In the genomic region with DNA sequence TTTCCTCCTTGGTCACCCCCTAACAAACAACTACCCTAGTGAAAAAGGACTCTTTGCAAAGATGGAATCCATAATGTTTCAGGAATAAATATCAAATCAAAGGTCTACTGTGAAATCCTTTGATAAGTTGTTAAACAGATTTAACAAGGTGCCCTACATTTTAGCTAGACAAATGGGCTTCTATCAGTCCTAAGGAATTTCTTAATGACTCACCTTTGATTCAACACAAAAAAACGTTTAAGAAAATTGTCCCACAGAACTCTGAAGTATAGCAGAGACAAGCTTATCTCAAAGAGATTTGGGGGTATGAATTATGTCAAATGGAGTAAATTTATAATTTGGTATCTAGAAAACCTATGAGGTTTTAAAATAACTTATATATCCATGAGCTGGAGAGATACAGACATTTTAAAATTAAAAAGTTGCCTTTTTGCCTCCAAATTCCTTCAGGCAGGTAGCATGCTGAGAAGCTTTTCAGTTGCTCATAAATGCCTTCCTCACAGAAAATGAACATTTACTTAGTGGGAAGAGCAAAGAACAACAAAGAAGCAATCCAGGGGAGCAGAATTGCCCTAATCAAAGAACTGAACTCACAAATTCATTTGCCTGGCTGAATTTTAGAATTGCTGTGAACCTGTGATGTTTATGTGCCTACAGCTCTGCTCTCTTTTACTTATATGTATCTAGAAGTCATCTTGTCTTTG, we compare ENCODE assay signal across 24 cellular contexts.
A peak's percentile ranks its signal among the peaks of the same experiment; 100 is the strongest.
DNase-seq lines count a peak whose midpoint lies in the region; ATAC-seq, FAIRE-seq and TF ChIP-seq lines count a peak whose summit lies in the region.
"Had no signal": no experiment of that assay in that cellular context is flagged by ENCODE, and none has a peak within 500 bp of the region (broad histone marks: within the 10 kb centered on the region; RNA-seq: fewer than 3 reads in every experiment).

No MANE protein-coding gene starts in this region.

- H3K4me3 ChIP-seq in PC-9 (no peak overlapping the region), H1 (ENCODE audit: extremely low read depth in 1 of 4, insufficient read depth in 2 of 4, low read depth in 3 of 4, low read length in 4 of 4) (peak overlapping the region in 1 of 4 experiments; percentile 5; a peak in 1 of 8 replicates), neuronal stem cell (ENCODE audit: low read length in 2 of 2) (no peak overlapping the region)
- H3K4me3 ChIP-seq: BLaER1 treated with 17β-estradiol and CSF1 and Interleukin-3, amounts not matched to agents 10 nM and 100 nM; upper lobe of left lung had no signal

- H4K91ac ChIP-seq in H9 (ENCODE audit: insufficient read length, low read depth, low read length) (no peak overlapping the region), H1 (replicated peaks; ENCODE audit: insufficient read length, low read length) (peak overlapping the region; percentile 55), neuronal stem cell (ENCODE audit: low read depth, low read length, poor library complexity) (no peak overlapping the region)

- H4K8ac ChIP-seq in H9 (replicated peaks; ENCODE audit: insufficient read length, low read depth, low read length) = no peak overlapping the region
- no peak overlapping the region for H4K8ac ChIP-seq in H1 (ENCODE audit: extremely low read depth, insufficient read depth, low read length)
- no peak overlapping the region for H4K8ac ChIP-seq in neuronal stem cell (ENCODE audit: low read depth, low read length)

- intact Hi-C loops in PC-9 (cut with micrococcal nuclease; ENCODE audit: unreplicated experiment) = no loop called here

- no TSS peak for BruUV-seq in PC-9 (replicated peaks; lab: Mats Ljungman, UMichigan)

- no peaks in the 10 kb centered on the region for H3K9me3 ChIP-seq in H9 (ENCODE audit: control insufficient read depth, low read depth, low read length)
- no peaks in the 10 kb centered on the region for H3K9me3 ChIP-seq in PC-9 (ENCODE audit: insufficient read depth, low read depth)
- no peaks in the 10 kb centered on the region for H3K9me3 ChIP-seq in H1 (ENCODE audit: insufficient read depth in 2 of 2, low read depth in 1 of 2, low read length in 1 of 2)
- peaks cover 0 to 3% of the 10 kb centered on the region in 2 donors for H3K9me3 ChIP-seq in neuronal stem cell (replicated peaks in 1 of 2; ENCODE audit: control insufficient read depth in 2 of 2, insufficient read depth in 1 of 2, low read depth in 1 of 2, low read length in 2 of 2)
- H3K9me3 ChIP-seq: BLaER1 treated with 17β-estradiol and CSF1 and Interleukin-3, amounts not matched to agents 10 nM and 100 nM; Caco-2; upper lobe of left lung had no signal

- no peak overlapping the region for H3K4me3 Mint-ChIP-seq in H9
- no peak overlapping the region for H3K4me3 Mint-ChIP-seq in type B pancreatic cell
- H3K4me3 Mint-ChIP-seq: IgD-negative memory B cell, memory B cell had no signal

- TF ChIP-seq EP300 in H1 (IDR thresholded peaks at IDR 0.05; ENCODE audit: borderline replicate concordance in 1 of 2, low read depth in 2 of 2, low read length in 2 of 2) = no peak

- H3K36me3 Mint-ChIP-seq in H9 (ENCODE audit: insufficient read depth in 1 of 3, low read depth in 3 of 3) (peaks cover 0 to 3% (median 0%) of the 10 kb centered on the region in 3 experiments; a peak in 2 of 7 replicates), type B pancreatic cell (peaks cover 4% of the 10 kb centered on the region)
- H3K36me3 Mint-ChIP-seq: memory B cell had no signal

- H3K23me2 ChIP-seq in H9 (ENCODE audit: insufficient read length, low read depth, low read length, poor library complexity, severe bottlenecking) = no peaks in the 10 kb centered on the region
- no peaks in the 10 kb centered on the region for H3K23me2 ChIP-seq in H1 (ENCODE audit: low read depth, low read length)

- H3K79me1 ChIP-seq in H9 (ENCODE audit: insufficient read depth, low read depth, low read length, poor library complexity, severe bottlenecking) = no peaks in the 10 kb centered on the region
- no peaks in the 10 kb centered on the region for H3K79me1 ChIP-seq in H1 (ENCODE audit: low read depth, low read length)
- no peaks in the 10 kb centered on the region for H3K79me1 ChIP-seq in neuronal stem cell (ENCODE audit: low read depth, low read length)

- H3K27me3 Mint-ChIP-seq in H9 (ENCODE audit: low read depth) (no peaks in the 10 kb centered on the region), type B pancreatic cell (no peaks in the 10 kb centered on the region)
- H3K27me3 Mint-ChIP-seq: IgD-negative memory B cell, memory B cell had no signal

- H3K79me2 ChIP-seq in H9 (ENCODE audit: insufficient read depth, low read length) (no peaks in the 10 kb centered on the region), PC-9 (ENCODE audit: low read depth) (no peaks in the 10 kb centered on the region), H1 (ENCODE audit: control insufficient read depth in 1 of 2, insufficient read depth in 2 of 2, low read length in 2 of 2) (no peaks in the 10 kb centered on the region)

- H3K56ac ChIP-seq in H9 (ENCODE audit: insufficient read length, low read depth, low read length) (no peak overlapping the region), H1 (replicated peaks; ENCODE audit: insufficient read length, low read depth, low read length) (no peak overlapping the region)

- H2BK15ac ChIP-seq in H9 (ENCODE audit: low read depth, low read length) = no peak overlapping the region
- no peak overlapping the region for H2BK15ac ChIP-seq in H1 (ENCODE audit: low read length)
- H2BK15ac ChIP-seq in neuronal stem cell (ENCODE audit: low read length) = no peak overlapping the region

- ATAC-seq in GM21360 (IDR thresholded peaks at IDR 0.05; ENCODE audit: unreplicated experiment) = no peak
- ATAC-seq: Panc1 had no signal

- no peak overlapping the region for H2BK20ac ChIP-seq in H9 (ENCODE audit: low read depth, low read length, poor library complexity, severe bottlenecking)
- H2BK20ac ChIP-seq in H1 (ENCODE audit: low read length) = peak overlapping the region; percentile 11; the same call in 1 of the 2 replicates

- H3K4me1 ChIP-seq in H9 (ENCODE audit: insufficient read depth, low read length) = peaks cover 5% of the 10 kb centered on the region; the same call in 1 of the 2 replicates
- H3K4me1 ChIP-seq in PC-9 (replicated peaks; ENCODE audit: insufficient read depth) = no peaks in the 10 kb centered on the region; the same call in 1 of the 2 replicates
- H3K4me1 ChIP-seq in H1 (replicated peaks in 1 of 4; ENCODE audit: control insufficient read depth in 3 of 4, insufficient read depth in 4 of 4, low read length in 3 of 4) = peaks cover 0 to 7% (median 3%) of the 10 kb centered on the region in 4 experiments; a peak in 3 of 7 replicates
- peaks cover 3 to 31% of the 10 kb centered on the region in 2 donors for H3K4me1 ChIP-seq in neuronal stem cell (ENCODE audit: control insufficient read depth in 2 of 2, insufficient read depth in 1 of 2, low read depth in 1 of 2, low read length in 2 of 2)
- H3K4me1 ChIP-seq: Caco-2, upper lobe of left lung had no signal

- CTCF ChIA-PET in PC-9 (lab: Charles Lee) (no interaction called here), H1 (lab: Charles Lee; ENCODE audit: partially characterized antibody) (interaction anchor here (0.6 to 0.7 kb wide), 2 partner anchors 184 to 193 kb away, joined by 3 to 4 read pairs; no protein-coding TSS in a partner anchor)

- no peak overlapping the region for H3K23ac ChIP-seq in H9 (ENCODE audit: insufficient read length, low read depth, low read length)
- H3K23ac ChIP-seq in H1 (ENCODE audit: insufficient read length) = no peak overlapping the region
- no peak overlapping the region for H3K23ac ChIP-seq in neuronal stem cell (ENCODE audit: low read depth, low read length, poor library complexity)

- H4K20me1 ChIP-seq in H9 (ENCODE audit: control insufficient read depth, insufficient read depth, insufficient read length) (no peaks in the 10 kb centered on the region), PC-9 (ENCODE audit: insufficient read depth) (no peaks in the 10 kb centered on the region), H1 (replicated peaks in 1 of 2; ENCODE audit: control insufficient read depth in 1 of 2, insufficient read depth in 2 of 2, low read length in 2 of 2) (no peaks in the 10 kb centered on the region)
- H4K20me1 ChIP-seq: BLaER1 treated with 17β-estradiol and CSF1 and Interleukin-3, amounts not matched to agents 10 nM and 100 nM had no signal

- H2AK5ac ChIP-seq in H9 (ENCODE audit: insufficient read length, low read length) = no peak overlapping the region
- no peak overlapping the region for H2AK5ac ChIP-seq in H1 (ENCODE audit: low read depth, low read length)
- no peak overlapping the region for H2AK5ac ChIP-seq in neuronal stem cell (ENCODE audit: low read depth, low read length)

- H3K27ac Mint-ChIP-seq in H9 (peak overlapping the region; percentile 87 to 95 (median 88); a peak in 6 of 7 replicates), type B pancreatic cell (no peak overlapping the region)
- H3K27ac Mint-ChIP-seq: IgD-negative memory B cell, memory B cell had no signal

- DNase-seq in H9 (no peak), PC-9 (no peak), H1 (ENCODE audit: low read depth in 1 of 2, low spot score in 2 of 2) (no peak), neuronal stem cell (ENCODE audit: low spot score) (no peak), NCI-H345 treated with DMSO at 0.1 percent for 48 hours (lab: John Stamatoyannopoulos, UW; ENCODE audit: unreplicated experiment) (no peak), GM19239 (ENCODE audit: insufficient read length, low spot score) (no peak), type B pancreatic cell (ENCODE audit: extremely low spot score, unreplicated experiment) (no peak)
- DNase-seq: activated CD4-positive, alpha-beta T cell treated with anti-CD3 and anti-CD28 coated beads for 48 hours; activated naive CD4-positive, alpha-beta T cell; activated T-cell treated with anti-CD3 and anti-CD28 coated beads, Interleukin-2, amount 50 U/mL, for 48 hours; amygdala; Caco-2; DMS79 treated with DMSO at 0.1 percent for 48 hours; H7; NCI-H1417; NCI-H510A treated with DMSO at 0.1 percent for 48 hours; NK-92 treated with Interleukin-12 subunit alpha and Interleukin-12 subunit beta, amount 100 ng/mL, for 24 hours; T-helper 2 cell; upper lobe of left lung had no signal

- H2BK5ac ChIP-seq in H9 (ENCODE audit: insufficient read length, low read length) = no peak overlapping the region
- H2BK5ac ChIP-seq in H1 (ENCODE audit: low read depth, low read length) = no peak overlapping the region
- H2BK5ac ChIP-seq in neuronal stem cell (ENCODE audit: low read length) = no peak overlapping the region

- no peak for FAIRE-seq in H1 (lab: Jason Lieb, UNC)
- FAIRE-seq in GM19239 (lab: Jason Lieb, UNC) = no peak

- H3K9me3 Mint-ChIP-seq in H9 = no peaks in the 10 kb centered on the region; a peak in 1 of 5 replicates
- H3K9me3 Mint-ChIP-seq in type B pancreatic cell = no peaks in the 10 kb centered on the region

- H3K9ac ChIP-seq in H9 (ENCODE audit: extremely low read depth, insufficient read length, low read length) = no peak overlapping the region
- no peak overlapping the region for H3K9ac ChIP-seq in H1 (replicated peaks in 1 of 4; ENCODE audit: extremely low read depth in 1 of 4, low read depth in 3 of 4, low read length in 3 of 4)
- H3K9ac ChIP-seq in neuronal stem cell (ENCODE audit: low read depth, low read length, poor library complexity) = no peak overlapping the region
- H3K9ac ChIP-seq: BLaER1 treated with 17β-estradiol and CSF1 and Interleukin-3, amounts not matched to agents 10 nM and 100 nM had no signal

- H3F3A ChIP-seq in PC-9 (ENCODE audit: insufficient read depth, low read depth) = no peaks in the 10 kb centered on the region

- H3K27me3 ChIP-seq in H9 (ENCODE audit: insufficient read depth, low read length) (no peaks in the 10 kb centered on the region), PC-9 (ENCODE audit: insufficient read depth, low read depth) (no peaks in the 10 kb centered on the region), H1 (replicated peaks in 1 of 4; ENCODE audit: control insufficient read depth in 3 of 4, extremely low read depth in 1 of 4, insufficient read depth in 3 of 4, low read length in 3 of 4) (peaks cover 0 to 1% (median 0%) of the 10 kb centered on the region in 4 experiments; a peak in 1 of 7 replicates), neuronal stem cell (ENCODE audit: control insufficient read depth in 3 of 3, insufficient read depth in 3 of 3, low read depth in 1 of 3, low read length in 3 of 3) (no peaks in the 10 kb centered on the region)
- H3K27me3 ChIP-seq: BLaER1 treated with 17β-estradiol and CSF1 and Interleukin-3, amounts not matched to agents 10 nM and 100 nM; upper lobe of left lung had no signal

- TF ChIP-seq CTCF in H9 (conservative IDR thresholded peaks at IDR 0.05) = no peak
- TF ChIP-seq CTCF in PC-9 (conservative IDR thresholded peaks at IDR 0.05) = no peak
- no peak for TF ChIP-seq CTCF in H1 (IDR thresholded peaks at IDR 0.05; ENCODE audit: control extremely low read depth in 1 of 3, insufficient read depth in 1 of 3, low read depth in 1 of 3, low read length in 3 of 3)
- TF ChIP-seq CTCF in type B pancreatic cell (conservative IDR thresholded peaks at IDR 0.05) = no peak

- no peaks in the 10 kb centered on the region; the same call in 1 of the 2 replicates for H3K9me2 ChIP-seq in PC-9 (ENCODE audit: insufficient read depth)

- WGBS in H9 (ENCODE audit: extremely low coverage, insufficient read length, low lambda C conversion rate) = no CpG with 5 or more reads among the region's 1 CpG
- WGBS in H1 (ENCODE audit: extremely low coverage in 1 of 2, insufficient coverage in 1 of 2, insufficient read length in 1 of 2, insufficient replicate concordance in 2 of 2, low coverage in 1 of 2, low lambda C conversion rate in 2 of 2, missing lambda C conversion rate in 1 of 2), 2 experiments = 13% methylated on average over 1 of the region's 1 CpG; no CpG with 5 or more reads in 1 of the 2 experiments
- no CpG with 5 or more reads among the region's 1 CpG for WGBS in neuronal stem cell (ENCODE audit: extremely low coverage in 2 of 2, insufficient read length in 2 of 2, insufficient replicate concordance in 1 of 2), 2 donors

- H4K5ac ChIP-seq in H9 (ENCODE audit: insufficient read length, low read depth, low read length) = no peak overlapping the region
- H4K5ac ChIP-seq in H1 (ENCODE audit: insufficient read length, low read depth, low read length) = peak overlapping the region; percentile 66

- no peak for TF ChIP-seq RAD21 in H1 (IDR thresholded peaks at IDR 0.05 in 1 of 2, conservative IDR thresholded peaks at IDR 0.05 in 1 of 2; ENCODE audit: low read depth in 2 of 2, low read length in 2 of 2)

- POLR2A ChIA-PET in PC-9 (lab: Charles Lee; ENCODE audit: unreplicated experiment) (interaction anchor here (0.7 kb wide), 1 partner anchor 418 kb away, joined by 3 read pairs; no protein-coding TSS in a partner anchor), H1 (lab: Charles Lee; ENCODE audit: partially characterized antibody) (no interaction called here)

- no peak overlapping the region for H2BK12ac ChIP-seq in H9 (ENCODE audit: insufficient read length, low read depth, low read length)
- no peak overlapping the region for H2BK12ac ChIP-seq in H1 (ENCODE audit: low read depth, low read length)
- no peak overlapping the region for H2BK12ac ChIP-seq in neuronal stem cell (ENCODE audit: low read length)

- H3K4ac ChIP-seq in H9 (ENCODE audit: low read depth, low read length) (no peak overlapping the region), H1 (replicated peaks; ENCODE audit: insufficient read length, low read depth, low read length) (no peak overlapping the region), neuronal stem cell (ENCODE audit: low read length) (no peak overlapping the region)

- no peak overlapping the region for H3T11ph ChIP-seq in H9 (ENCODE audit: low read length)

- peaks cover 33 to 34% of the 10 kb centered on the region in 2 experiments for H3K4me1 Mint-ChIP-seq in H9
- H3K4me1 Mint-ChIP-seq in type B pancreatic cell (ENCODE audit: unreplicated experiment) = peaks cover 30% of the 10 kb centered on the region
- H3K4me1 Mint-ChIP-seq: IgD-negative memory B cell, memory B cell had no signal

- H3K36me3 ChIP-seq in PC-9 (ENCODE audit: low read depth) = no peaks in the 10 kb centered on the region
- no peaks in the 10 kb centered on the region for H3K36me3 ChIP-seq in H1 (ENCODE audit: control insufficient read depth in 2 of 4, insufficient read depth in 4 of 4, low read length in 3 of 4)
- H3K36me3 ChIP-seq in neuronal stem cell (replicated peaks in 1 of 2; ENCODE audit: control insufficient read depth in 2 of 2, insufficient read depth in 2 of 2, low read length in 2 of 2) = no peaks in the 10 kb centered on the region
- H3K36me3 ChIP-seq: BLaER1 treated with 17β-estradiol and CSF1 and Interleukin-3, amounts not matched to agents 10 nM and 100 nM; upper lobe of left lung had no signal

- H2BK120ac ChIP-seq in H9 (ENCODE audit: low read depth, low read length, poor library complexity, severe bottlenecking) = no peak overlapping the region
- H2BK120ac ChIP-seq in H1 (replicated peaks; ENCODE audit: low read depth, low read length) = no peak overlapping the region
- H2BK120ac ChIP-seq in neuronal stem cell (ENCODE audit: low read depth, low read length) = no peak overlapping the region

- H2AFZ ChIP-seq in H9 (ENCODE audit: low read length) = no peak overlapping the region
- H2AFZ ChIP-seq in PC-9 = no peak overlapping the region
- H2AFZ ChIP-seq in H1 (ENCODE audit: low read length) = no peak overlapping the region
- peak overlapping the region; percentile 59 for H2AFZ ChIP-seq in neuronal stem cell (ENCODE audit: low read length)

- no peak overlapping the region for H3K27ac ChIP-seq in H9 (ENCODE audit: insufficient read length, low read depth, low read length)
- H3K27ac ChIP-seq in PC-9 = 0 out of 2 replicates have a peak overlapping the region, but pooled peaks have one; percentile 12
- no peak overlapping the region for H3K27ac ChIP-seq in H1 (ENCODE audit: low read depth, low read length)
- no peak overlapping the region for H3K27ac ChIP-seq in neuronal stem cell (replicated peaks; ENCODE audit: low read length)
- H3K27ac ChIP-seq: BLaER1 treated with 17β-estradiol and CSF1 and Interleukin-3, amounts not matched to agents 10 nM and 100 nM; upper lobe of left lung had no signal

- no peak overlapping the region for H3K14ac ChIP-seq in H9 (ENCODE audit: insufficient read depth, low read length)
- H3K14ac ChIP-seq in H1 (ENCODE audit: insufficient read length) = no peak overlapping the region
- no peak overlapping the region for H3K14ac ChIP-seq in neuronal stem cell (ENCODE audit: low read length)

- no peak for TF ChIP-seq POLR2A in H1 (IDR thresholded peaks at IDR 0.05; ENCODE audit: control extremely low read depth in 1 of 2, low read depth in 2 of 2, low read length in 2 of 2)

- H3K4me2 ChIP-seq in H9 (ENCODE audit: insufficient read depth, insufficient read length, low read length) (no peak overlapping the region), PC-9 (no peak overlapping the region), H1 (ENCODE audit: insufficient read depth in 1 of 2, low read depth in 2 of 2, low read length in 2 of 2) (peak overlapping the region in 1 of 2 experiments; percentile 37; a peak in 1 of 4 replicates), neuronal stem cell (ENCODE audit: insufficient read depth, low read length, poor library complexity, severe bottlenecking) (no peak overlapping the region)

- H3K18ac ChIP-seq in H9 (ENCODE audit: insufficient read length, low read depth, low read length) (no peak overlapping the region), H1 (ENCODE audit: extremely low read depth, low read length) (no peak overlapping the region), neuronal stem cell (ENCODE audit: low read length) (no peak overlapping the region)
